ENCODE assay signal across 23 cellular contexts in genomic region chr1:166457700-166458099, GRCh38.
"Had no signal": no experiment of that assay in that cellular context is flagged by ENCODE, and none has a peak within 500 bp of the region (broad histone marks: within the 10 kb centered on the region; RNA-seq: fewer than 3 reads in every experiment).

No MANE protein-coding gene starts in this region.

- H3K27me3 ChIP-seq: colonic mucosa, dorsolateral prefrontal cortex, foreskin keratinocyte, gastrocnemius medialis, gastroesophageal sphincter, heart right ventricle had no signal

- ATAC-seq: effector memory CD8-positive, alpha-beta T cell; esophagus mucosa; foreskin keratinocyte; gastrocnemius medialis; gastroesophageal sphincter had no signal

- DNase-seq: colonic mucosa; cortex of kidney; dermis blood vessel endothelial cell; dorsolateral prefrontal cortex; effector CD4-positive, alpha-beta T cell; effector CD8-positive, alpha-beta T cell; effector memory CD4-positive, alpha-beta T cell; effector memory CD8-positive, alpha-beta T cell; endodermal cell; erythroblast; esophagus squamous epithelium; foreskin fibroblast; foreskin keratinocyte; foreskin melanocyte; gastrocnemius medialis; glutamatergic neuron; head of caudate nucleus; heart right ventricle had no signal

- H3K4me1 ChIP-seq: colonic mucosa, esophagus muscularis mucosa, esophagus squamous epithelium, foreskin keratinocyte, gastrocnemius medialis, gastroesophageal sphincter, heart right ventricle had no signal

- H3K9me3 ChIP-seq: colonic mucosa, esophagus muscularis mucosa, esophagus squamous epithelium, gastrocnemius medialis, gastroesophageal sphincter, heart right ventricle had no signal

- H3K36me3 ChIP-seq: colonic mucosa, esophagus muscularis mucosa, esophagus squamous epithelium, gastrocnemius medialis, gastroesophageal sphincter, heart right ventricle had no signal

- H3K27ac ChIP-seq: colonic mucosa, coronary artery, dorsolateral prefrontal cortex, epithelial cell of prostate, esophagus muscularis mucosa, esophagus squamous epithelium, foreskin keratinocyte, gastrocnemius medialis, gastroesophageal sphincter, heart right ventricle had no signal

- H3K4me3 ChIP-seq: colonic mucosa, coronary artery, dorsolateral prefrontal cortex, esophagus muscularis mucosa, esophagus squamous epithelium, gastrocnemius medialis, gastroesophageal sphincter, heart right ventricle had no signal
